In genomic region chr3:111712294-111713180, GRCh38 we compare ENCODE assay signal across 9 cellular contexts. TPM values are rescaled to one million over a fixed set of nuclear protein-coding genes. Genes with fewer than 3 reads are reported as not detected.
DNase-seq lines count a peak whose midpoint lies in the region; ATAC-seq, FAIRE-seq and TF ChIP-seq lines count a peak whose summit lies in the region.
"Had no signal": no experiment of that assay in that cellular context is flagged by ENCODE, and none has a peak within 500 bp of the region (broad histone marks: within the 10 kb centered on the region; RNA-seq: fewer than 3 reads in every experiment).

No MANE protein-coding gene starts in this region.

- TF ChIP-seq POLR2A in GM12891 (IDR thresholded peaks at IDR 0.05; ENCODE audit: low read depth, low read length), result no peak

- POLR2A ChIA-PET in activated CD8-positive, alpha-beta T cell treated with anti-CD3 and anti-CD28 coated beads, Interleukin-2, amount 10 ng/mL, durations not matched to agents 7 days and 5 days (lab: Charles Lee), result interaction anchor here (0.9 kb wide), 1 partner anchor 267 kb away, joined by 3 read pairs; no protein-coding TSS in a partner anchor

- H3K4me1 Mint-ChIP-seq in activated CD8-positive, alpha-beta T cell treated with anti-CD3 and anti-CD28 coated beads, Interleukin-2, amount 10 ng/mL, durations not matched to agents 7 days and 5 days (ENCODE audit: low read depth), result peaks cover 9% of the 10 kb centered on the region
- peaks cover 24% of the 10 kb centered on the region for H3K4me1 Mint-ChIP-seq in mesothelial cell of epicardium

- no peak for ATAC-seq in activated CD8-positive, alpha-beta T cell treated with anti-CD3 and anti-CD28 coated beads, Interleukin-2, amount 10 ng/mL, durations not matched to agents 7 days and 5 days
- no peak for ATAC-seq in HG03378 (IDR thresholded peaks at IDR 0.05; ENCODE audit: unreplicated experiment)

- H3K27me3 Mint-ChIP-seq in activated CD8-positive, alpha-beta T cell treated with anti-CD3 and anti-CD28 coated beads, Interleukin-2, amount 10 ng/mL, durations not matched to agents 7 days and 5 days (ENCODE audit: low read depth), result no peaks in the 10 kb centered on the region
- H3K27me3 Mint-ChIP-seq in mesothelial cell of epicardium (ENCODE audit: low read depth), result no peaks in the 10 kb centered on the region

- FAIRE-seq in D721Med (lab: Jason Lieb, UNC) (peak; percentile 99), GM12891 (lab: Jason Lieb, UNC) (no peak)

- H3K9me3 Mint-ChIP-seq in activated CD8-positive, alpha-beta T cell treated with anti-CD3 and anti-CD28 coated beads, Interleukin-2, amount 10 ng/mL, durations not matched to agents 7 days and 5 days (ENCODE audit: insufficient read depth), result no peaks in the 10 kb centered on the region
- H3K9me3 Mint-ChIP-seq in mesothelial cell of epicardium, result no peaks in the 10 kb centered on the region

- TF ChIP-seq CTCF in D721Med (IDR thresholded peaks at IDR 0.05; ENCODE audit: insufficient read depth, missing control alignments) (no peak), mesothelial cell of epicardium (IDR thresholded peaks at IDR 0.05; ENCODE audit: unreplicated experiment) (no peak)

- peak overlapping the region; percentile 60 for H3K27ac Mint-ChIP-seq in activated CD8-positive, alpha-beta T cell treated with anti-CD3 and anti-CD28 coated beads, Interleukin-2, amount 10 ng/mL, durations not matched to agents 7 days and 5 days
- H3K27ac Mint-ChIP-seq in mesothelial cell of epicardium, result peak overlapping the region; percentile 55

- H3K4me3 Mint-ChIP-seq in activated CD8-positive, alpha-beta T cell treated with anti-CD3 and anti-CD28 coated beads, Interleukin-2, amount 10 ng/mL, durations not matched to agents 7 days and 5 days, result no peak overlapping the region
- no peak overlapping the region for H3K4me3 Mint-ChIP-seq in mesothelial cell of epicardium

- H3K36me3 Mint-ChIP-seq in activated CD8-positive, alpha-beta T cell treated with anti-CD3 and anti-CD28 coated beads, Interleukin-2, amount 10 ng/mL, durations not matched to agents 7 days and 5 days (ENCODE audit: low read depth), result peaks cover 41% of the 10 kb centered on the region
- H3K36me3 Mint-ChIP-seq in mesothelial cell of epicardium, result no peaks in the 10 kb centered on the region

- CTCF ChIA-PET in activated CD8-positive, alpha-beta T cell treated with anti-CD3 and anti-CD28 coated beads, Interleukin-2, amount 10 ng/mL, durations not matched to agents 7 days and 5 days (lab: Charles Lee), result interaction anchor here (1.0 to 1.3 kb wide), 5 partner anchors 18 to 301 kb away, joined by 3 to 5 read pairs (median 4); no protein-coding TSS in a partner anchor

- DNase-seq in D721Med (ENCODE audit: insufficient read length, low spot score) (peak; percentile 39), HK-2 (ENCODE audit: unreplicated experiment) (peak; percentile 73), mesothelial cell of epicardium (ENCODE audit: low spot score in 2 of 2, unreplicated experiment in 2 of 2) (no peak), GM12891 (ENCODE audit: insufficient read length, low spot score) (no peak), DMS53 (lab: John Stamatoyannopoulos, UW) (no peak)
- no peak for DNase-seq in activated CD8-positive, alpha-beta T cell treated with anti-CD3 and anti-CD28 coated beads, Interleukin-2, amount 10 ng/mL, durations not matched to agents 7 days and 5 days
- no peak for DNase-seq in activated effector memory CD4-positive, alpha-beta T cell treated with Interleukin-2 at 50 U/mL for 16 hours
- DNase-seq: NCI-H510A treated with DMSO at 0.1 percent for 48 hours had no signal

TF ChIP-seq in GM12891, 5 proteins besides CTCF, POLR2A, EP300 and RAD21:
- TF ChIP-seq SPI1 (IDR thresholded peaks at IDR 0.05; ENCODE audit: low read depth, low read length), result no peak
- TF ChIP-seq POU2F2 (IDR thresholded peaks at IDR 0.05; ENCODE audit: low read depth, low read length), result no peak
- TF ChIP-seq TAF1 (IDR thresholded peaks at IDR 0.05; ENCODE audit: low read depth, low read length), result no peak
- TF ChIP-seq POLR2AphosphoS5 (IDR thresholded peaks at IDR 0.05; ENCODE audit: low read depth, low read length), result no peak
- TF ChIP-seq PAX5 (IDR thresholded peaks at IDR 0.05; ENCODE audit: insufficient read depth, low read length, severe bottlenecking), result no peak

RNA-seq across cellular contexts. Expression of gene PLCXD2, which starts 38.1 kb away (rescaled TPM):
- 10 to 100 TPM; 14.5 to 16.2 TPM for total RNA-seq in activated CD8-positive, alpha-beta T cell treated with anti-CD3 and anti-CD28 coated beads, Interleukin-2, amount 10 ng/mL, durations not matched to agents 7 days and 5 days
- 3.9 to 4.7 TPM (median 4.0 TPM) in 3 replicates for total RNA-seq in mesothelial cell of epicardium
- polyA plus RNA-seq in GM12891 (2012; ENCODE audit: low read depth, missing spikeins), result 0.27 TPM

Comparison
In these comparisons a context has a peak if more than half of its experiments do, and no peak if none do; other contexts are left out.
1. DNase-seq: peak in D721Med (single experiment) and HK-2 (single experiment); none in activated CD8-positive, alpha-beta T cell treated with anti-CD3 and anti-CD28 coated beads, Interleukin-2, amount 10 ng/mL, durations not matched to agents 7 days and 5 days (single experiment), mesothelial cell of epicardium (0 of 2), GM12891 (single experiment), DMS53 (single experiment) and activated effector memory CD4-positive, alpha-beta T cell treated with Interleukin-2 at 50 U/mL for 16 hours (single experiment).